9 cellular contexts compared by ENCODE assay signal in the genomic region with DNA sequence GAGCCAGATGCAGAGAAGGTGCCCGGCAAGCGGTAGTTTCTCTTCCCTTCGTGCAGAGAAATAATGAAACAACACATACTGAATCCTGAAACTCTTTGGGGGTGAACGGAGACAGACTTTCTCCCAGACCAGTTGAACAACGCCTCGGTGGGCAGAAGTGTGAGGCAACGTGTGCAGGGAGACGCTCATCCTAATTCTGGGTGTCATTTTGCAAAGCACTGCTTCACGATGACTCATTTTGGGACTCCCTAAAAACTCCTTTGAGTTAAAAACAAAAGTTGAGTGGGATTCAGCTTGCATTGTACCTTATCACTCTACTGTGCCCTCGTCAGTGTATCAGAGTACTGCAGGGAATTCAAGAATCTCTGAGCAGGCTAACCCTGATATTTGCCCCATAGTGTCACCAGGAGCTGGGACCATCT. TPM values are rescaled to one million over a fixed set of nuclear protein-coding genes. Genes with fewer than 3 reads are reported as not detected.
DNase-seq lines count a peak whose midpoint lies in the region; ATAC-seq and TF ChIP-seq lines count a peak whose summit lies in the region.
"Had no signal": no experiment of that assay in that cellular context is flagged by ENCODE, and none has a peak within 500 bp of the region (broad histone marks: within the 10 kb centered on the region; RNA-seq: fewer than 3 reads in every experiment).

No MANE protein-coding gene starts in this region.

- H3K9me3 ChIP-seq in suprapubic skin = no peaks in the 10 kb centered on the region

- no peaks in the 10 kb centered on the region for H3K27me3 Mint-ChIP-seq in T-helper 2 cell treated with Interferon-gamma antibody and Interleukin-4, amounts not matched to agents 5 μg/mL and 100 μg/mL, for 36 hours (ENCODE audit: low read depth)
- H3K27me3 Mint-ChIP-seq in stimulated activated memory B cell treated with anti-CD40 and anti-IgM and Interleukin-4, amounts not matched to agents 10 μg/mL and 1 μg/mL and 100 μg/mL, for 72 hours = no peaks in the 10 kb centered on the region

- no peaks in the 10 kb centered on the region for H3K36me3 ChIP-seq in suprapubic skin

- no peak for TF ChIP-seq EP300 in suprapubic skin (IDR thresholded peaks at IDR 0.05)

- TF ChIP-seq POLR2A in suprapubic skin (IDR thresholded peaks at IDR 0.05) = no peak

- H3K9me3 Mint-ChIP-seq in T-helper 2 cell treated with Interferon-gamma antibody and Interleukin-4, amounts not matched to agents 5 μg/mL and 100 μg/mL, for 36 hours = no peaks in the 10 kb centered on the region
- no peaks in the 10 kb centered on the region for H3K9me3 Mint-ChIP-seq in stimulated activated memory B cell treated with anti-CD40 and anti-IgM and Interleukin-4, amounts not matched to agents 10 μg/mL and 1 μg/mL and 100 μg/mL, for 72 hours

- peak overlapping the region; percentile 29 for H3K27ac Mint-ChIP-seq in T-helper 2 cell treated with Interferon-gamma antibody and Interleukin-4, amounts not matched to agents 5 μg/mL and 100 μg/mL, for 36 hours
- H3K27ac Mint-ChIP-seq in stimulated activated memory B cell treated with anti-CD40 and anti-IgM and Interleukin-4, amounts not matched to agents 10 μg/mL and 1 μg/mL and 100 μg/mL, for 72 hours = peak overlapping the region; percentile 74

- peaks cover 17% of the 10 kb centered on the region for H3K4me1 ChIP-seq in suprapubic skin

- H3K4me1 Mint-ChIP-seq in T-helper 2 cell treated with Interferon-gamma antibody and Interleukin-4, amounts not matched to agents 5 μg/mL and 100 μg/mL, for 36 hours (ENCODE audit: low read depth) = peaks cover 43% of the 10 kb centered on the region
- H3K4me1 Mint-ChIP-seq in stimulated activated memory B cell treated with anti-CD40 and anti-IgM and Interleukin-4, amounts not matched to agents 10 μg/mL and 1 μg/mL and 100 μg/mL, for 72 hours = peaks cover 42% of the 10 kb centered on the region

- H3K36me3 Mint-ChIP-seq in T-helper 2 cell treated with Interferon-gamma antibody and Interleukin-4, amounts not matched to agents 5 μg/mL and 100 μg/mL, for 36 hours (ENCODE audit: low read depth) = peaks cover 7% of the 10 kb centered on the region
- peaks cover 16% of the 10 kb centered on the region for H3K36me3 Mint-ChIP-seq in stimulated activated memory B cell treated with anti-CD40 and anti-IgM and Interleukin-4, amounts not matched to agents 10 μg/mL and 1 μg/mL and 100 μg/mL, for 72 hours

- H3K4me3 ChIP-seq in suprapubic skin = no peak overlapping the region

- peak; percentile 63 for ATAC-seq in HG02678 (IDR thresholded peaks at IDR 0.05; ENCODE audit: unreplicated experiment)
- ATAC-seq in stimulated activated memory B cell treated with anti-CD40 and anti-IgM and Interleukin-4, amounts not matched to agents 10 μg/mL and 1 μg/mL and 100 μg/mL, for 72 hours = peak; percentile 82

- WGBS in suprapubic skin = 65% methylated on average over 10 of the region's 10 CpGs

- H3K4me3 Mint-ChIP-seq in T-helper 2 cell treated with Interferon-gamma antibody and Interleukin-4, amounts not matched to agents 5 μg/mL and 100 μg/mL, for 36 hours = peak overlapping the region; percentile 17
- H3K4me3 Mint-ChIP-seq in stimulated activated memory B cell treated with anti-CD40 and anti-IgM and Interleukin-4, amounts not matched to agents 10 μg/mL and 1 μg/mL and 100 μg/mL, for 72 hours = no peak overlapping the region

- H3K27ac ChIP-seq in suprapubic skin = no peak overlapping the region

- no peak for TF ChIP-seq CTCF in suprapubic skin (IDR thresholded peaks at IDR 0.05)

- H3K27me3 ChIP-seq in suprapubic skin = no peaks in the 10 kb centered on the region

- DNase-seq in activated effector memory CD4-positive, alpha-beta T cell treated with anti-CD3 and anti-CD28 coated beads, Interleukin-2, amount 50 U/mL, for 16 hours = peak; percentile 73
- DNase-seq in activated effector memory CD4-positive, alpha-beta T cell treated with Interleukin-2 at 50 U/mL for 16 hours = no peak
- DNase-seq in T-helper 2 cell treated with Interferon-gamma antibody and Interleukin-4, amounts not matched to agents 5 μg/mL and 100 μg/mL, for 36 hours (ENCODE audit: low spot score) = peak; percentile 80
- no peak for DNase-seq in Ammon's horn (ENCODE audit: low spot score)
- DNase-seq in suprapubic skin (ENCODE audit: low spot score in 2 of 2) = no peak
- no peak for DNase-seq in NCI-H526 treated with DMSO at 0.1 percent for 48 hours (lab: John Stamatoyannopoulos, UW)
- DNase-seq: NCI-H510A had no signal

RNA-seq across cellular contexts. Expression of a gene that starts 3.5 kb away (rescaled TPM):
- 10 to 100 TPM in 2 of 4 donors, 1 to 10 TPM in 2; 5.4 to 17.5 (median 10.6) TPM for total RNA-seq in suprapubic skin

Comparison
In these comparisons a context has a peak if more than half of its experiments do, and no peak if none do; other contexts are left out.
1. DNase-seq: peak in activated effector memory CD4-positive, alpha-beta T cell treated with anti-CD3 and anti-CD28 coated beads, Interleukin-2, amount 50 U/mL, for 16 hours (single experiment) and T-helper 2 cell treated with Interferon-gamma antibody and Interleukin-4, amounts not matched to agents 5 μg/mL and 100 μg/mL, for 36 hours (single experiment); none in activated effector memory CD4-positive, alpha-beta T cell treated with Interleukin-2 at 50 U/mL for 16 hours (single experiment), Ammon's horn (single experiment), suprapubic skin (0 of 2) and NCI-H526 treated with DMSO at 0.1 percent for 48 hours (single experiment).